Comparison of ENCODE assay signal across 16 cellular contexts in the genomic region with DNA sequence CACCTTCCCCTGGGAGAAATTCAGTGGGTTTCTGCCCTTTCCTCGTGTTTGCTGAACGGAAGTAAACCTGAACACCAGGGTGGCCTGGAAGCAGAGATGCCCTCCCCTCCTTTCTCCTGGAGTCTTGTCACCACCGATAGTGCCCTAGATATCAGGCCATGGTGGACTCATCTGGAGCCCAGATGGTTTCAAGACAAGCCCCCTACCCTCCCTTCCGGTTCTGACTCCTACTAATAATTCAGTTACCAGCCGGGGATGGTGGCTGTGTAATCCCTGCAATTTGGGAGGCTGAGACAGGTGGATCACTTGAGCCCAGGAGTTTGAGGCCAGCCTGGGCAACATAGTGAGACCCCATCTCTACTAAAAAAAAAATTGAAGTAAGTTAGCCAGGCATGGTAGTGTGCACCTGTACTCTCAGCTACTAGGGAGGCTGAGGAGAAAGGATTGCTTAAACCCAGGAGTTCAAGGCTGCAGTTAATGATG.
"Had no signal": no experiment of that assay in that cellular context is flagged by ENCODE, and none has a peak within 500 bp of the region (broad histone marks: within the 10 kb centered on the region; RNA-seq: fewer than 3 reads in every experiment).

No MANE protein-coding gene starts in this region.

- H3K36me3 Mint-ChIP-seq: activated naive CD8-positive, alpha-beta T cell treated with anti-CD3 and anti-CD28 coated beads for 36 hours; stimulated activated naive B cell treated with anti-CD40 and anti-IgM and Interleukin-4, amounts not matched to agents 10 μg/mL and 1 μg/mL and 100 μg/mL, for 72 hours had no signal

- DNase-seq: activated CD4-positive, alpha-beta T cell treated with anti-CD3 and anti-CD28 coated beads, Interleukin-2, amount 50 U/mL, for 1 hour; activated effector memory CD4-positive, alpha-beta T cell treated with Interleukin-2 at 50 U/mL for 16 hours; activated naive CD8-positive, alpha-beta T cell treated with anti-CD3 and anti-CD28 coated beads for 36 hours; activated T-cell treated with anti-CD3 and anti-CD28 coated beads, Interleukin-2, amount 50 U/mL, for 1 hour; caudate nucleus; effector memory CD8-positive, alpha-beta T cell; gastrocnemius medialis; islet precursor cell; mesenchymal stem cell; stimulated activated CD4-positive, alpha-beta T cell treated with anti-CD3 and anti-CD28 coated beads, Interleukin-1b, Interleukin-23, amount 100 ng/mL, for 48 hours; stimulated activated naive B cell treated with anti-CD40 and anti-IgM and Interleukin-4, amounts not matched to agents 10 μg/mL and 1 μg/mL and 100 μg/mL, for 72 hours had no signal

- H3K4me3 Mint-ChIP-seq: activated naive CD8-positive, alpha-beta T cell treated with anti-CD3 and anti-CD28 coated beads for 36 hours; effector memory CD8-positive, alpha-beta T cell; stimulated activated naive B cell treated with anti-CD40 and anti-IgM and Interleukin-4, amounts not matched to agents 10 μg/mL and 1 μg/mL and 100 μg/mL, for 72 hours had no signal

- H3K36me3 ChIP-seq: gastrocnemius medialis, left ventricle myocardium inferior, right atrium auricular region, spleen, tibial nerve had no signal

- H3K27ac Mint-ChIP-seq: activated naive CD8-positive, alpha-beta T cell treated with anti-CD3 and anti-CD28 coated beads for 36 hours; stimulated activated naive B cell treated with anti-CD40 and anti-IgM and Interleukin-4, amounts not matched to agents 10 μg/mL and 1 μg/mL and 100 μg/mL, for 72 hours had no signal

- H3K4me3 ChIP-seq: gastrocnemius medialis, left ventricle myocardium inferior, right atrium auricular region, spleen, tibial nerve had no signal

- ATAC-seq: effector memory CD8-positive, alpha-beta T cell; gastrocnemius medialis had no signal

- H3K27ac ChIP-seq: epithelial cell of prostate, left ventricle myocardium inferior, right atrium auricular region, spleen, tibial nerve had no signal

- H3K9me3 Mint-ChIP-seq: activated naive CD8-positive, alpha-beta T cell treated with anti-CD3 and anti-CD28 coated beads for 36 hours; effector memory CD8-positive, alpha-beta T cell; stimulated activated naive B cell treated with anti-CD40 and anti-IgM and Interleukin-4, amounts not matched to agents 10 μg/mL and 1 μg/mL and 100 μg/mL, for 72 hours had no signal

- H3K9me3 ChIP-seq: gastrocnemius medialis, left ventricle myocardium inferior, right atrium auricular region, spleen, tibial nerve had no signal

- H3K4me1 Mint-ChIP-seq: activated naive CD8-positive, alpha-beta T cell treated with anti-CD3 and anti-CD28 coated beads for 36 hours had no signal

- H3K27me3 ChIP-seq: gastrocnemius medialis had no signal
